In the genomic region with DNA sequence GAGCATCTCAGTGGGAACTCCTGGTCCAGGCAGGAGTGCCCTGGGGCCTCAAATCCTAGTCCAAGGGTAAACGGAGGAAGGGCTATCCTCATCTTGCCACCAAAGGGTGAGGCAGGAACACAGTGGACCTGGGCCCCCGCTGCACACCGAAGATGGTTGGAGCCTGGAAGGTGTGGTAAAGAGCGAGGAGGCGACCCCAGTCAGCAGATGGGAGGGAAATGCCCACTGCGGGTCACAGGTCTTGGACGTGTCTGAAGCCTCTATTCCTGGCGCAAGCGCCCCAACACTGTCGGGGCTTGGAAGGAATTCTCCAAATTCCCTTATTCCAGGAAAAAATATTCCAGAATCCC, we compare ENCODE assay signal across 10 cellular contexts. TPM values are rescaled to one million over a fixed set of nuclear protein-coding genes. Genes with fewer than 3 reads are reported as not detected.
DNase-seq lines count a peak whose midpoint lies in the region; ATAC-seq, FAIRE-seq and TF ChIP-seq lines count a peak whose summit lies in the region.
"Had no signal": no experiment of that assay in that cellular context is flagged by ENCODE, and none has a peak within 500 bp of the region (broad histone marks: within the 10 kb centered on the region; RNA-seq: fewer than 3 reads in every experiment).

No MANE protein-coding gene starts in this region.

- TF ChIP-seq CTCF in RWPE2 (IDR thresholded peaks at IDR 0.05; ENCODE audit: poor library complexity, severe bottlenecking) = no peak
- TF ChIP-seq CTCF in esophagus squamous epithelium (IDR thresholded peaks at IDR 0.05) = no peak
- no peak for TF ChIP-seq CTCF in D721Med (IDR thresholded peaks at IDR 0.05; ENCODE audit: insufficient read depth, missing control alignments)

- peak overlapping the region in 3 of 4 donors; percentile 51 to 78 (median 75) for H3K4me3 Mint-ChIP-seq in CD4-positive, CD25-positive, alpha-beta regulatory T cell

- H3K9me3 ChIP-seq in CD4-positive, CD25-positive, alpha-beta regulatory T cell (ENCODE audit: control insufficient read depth in 2 of 2, low read length in 2 of 2) = no peaks in the 10 kb centered on the region
- no peaks in the 10 kb centered on the region for H3K9me3 ChIP-seq in RWPE2 (ENCODE audit: severe bottlenecking)
- H3K9me3 ChIP-seq in esophagus squamous epithelium = no peaks in the 10 kb centered on the region
- no peaks in the 10 kb centered on the region for H3K9me3 ChIP-seq in neuronal stem cell (replicated peaks in 1 of 2; ENCODE audit: control insufficient read depth in 2 of 2, insufficient read depth in 1 of 2, low read depth in 1 of 2, low read length in 2 of 2)

- H3K27me3 ChIP-seq in CD4-positive, CD25-positive, alpha-beta regulatory T cell (ENCODE audit: control insufficient read depth, insufficient read depth, low read length) = peaks cover 17% of the 10 kb centered on the region
- H3K27me3 ChIP-seq in RWPE2 (ENCODE audit: insufficient read depth, poor library complexity, severe bottlenecking) (no peaks in the 10 kb centered on the region), esophagus squamous epithelium (no peaks in the 10 kb centered on the region), neuronal stem cell (ENCODE audit: control insufficient read depth in 3 of 3, insufficient read depth in 3 of 3, low read depth in 1 of 3, low read length in 3 of 3) (peaks cover 0 to 14% (median 13%) of the 10 kb centered on the region in 3 experiments)

- no peak overlapping the region for H4K8ac ChIP-seq in neuronal stem cell (ENCODE audit: low read depth, low read length)

- H2AFZ ChIP-seq in neuronal stem cell (ENCODE audit: low read length) = peak overlapping the region; percentile 90

- peak overlapping the region; percentile 65 for H3K23ac ChIP-seq in neuronal stem cell (ENCODE audit: low read depth, low read length, poor library complexity)

- no peak overlapping the region for H2BK12ac ChIP-seq in neuronal stem cell (ENCODE audit: low read length)

- no peak overlapping the region for H2BK120ac ChIP-seq in neuronal stem cell (ENCODE audit: low read depth, low read length)

- H2AK5ac ChIP-seq in neuronal stem cell (ENCODE audit: low read depth, low read length) = peak overlapping the region; percentile 21

- H3K36me3 ChIP-seq in CD4-positive, CD25-positive, alpha-beta regulatory T cell (ENCODE audit: control insufficient read depth, insufficient read depth, low read length) = no peaks in the 10 kb centered on the region
- H3K36me3 ChIP-seq in RWPE2 (ENCODE audit: low read depth) (peaks cover 12% of the 10 kb centered on the region), esophagus squamous epithelium (no peaks in the 10 kb centered on the region), neuronal stem cell (replicated peaks in 1 of 2; ENCODE audit: control insufficient read depth in 2 of 2, insufficient read depth in 2 of 2, low read length in 2 of 2) (no peaks in the 10 kb centered on the region)

- H3K27me3 Mint-ChIP-seq in CD4-positive, CD25-positive, alpha-beta regulatory T cell = peaks cover 52% of the 10 kb centered on the region

- peak overlapping the region; percentile 92 for H3K4me2 ChIP-seq in neuronal stem cell (ENCODE audit: insufficient read depth, low read length, poor library complexity, severe bottlenecking)

- no peak overlapping the region for H3K9ac ChIP-seq in neuronal stem cell (ENCODE audit: low read depth, low read length, poor library complexity)

- H4K91ac ChIP-seq in neuronal stem cell (ENCODE audit: low read depth, low read length, poor library complexity) = no peak overlapping the region

- no peak overlapping the region for H2BK15ac ChIP-seq in neuronal stem cell (ENCODE audit: low read length)

- ATAC-seq in CD4-positive, CD25-positive, alpha-beta regulatory T cell (ENCODE audit: low read depth in 2 of 2) = no peak
- no peak; the same call in 2 of the 3 replicates for ATAC-seq in RWPE2 (ENCODE audit: low read depth)

- intact Hi-C loops in esophagus squamous epithelium (cut with DNase I) = no loop called here

- no peak overlapping the region for H3K27ac Mint-ChIP-seq in CD4-positive, CD25-positive, alpha-beta regulatory T cell

- H3K4me1 Mint-ChIP-seq in CD4-positive, CD25-positive, alpha-beta regulatory T cell = peaks cover 0 to 5% (median 2%) of the 10 kb centered on the region in 4 donors

- no peak overlapping the region for H3K14ac ChIP-seq in neuronal stem cell (ENCODE audit: low read length)

- H3K4ac ChIP-seq in neuronal stem cell (ENCODE audit: low read length) = no peak overlapping the region

- no peaks in the 10 kb centered on the region for H3K79me1 ChIP-seq in neuronal stem cell (ENCODE audit: low read depth, low read length)

- no peak overlapping the region for H3K4me3 ChIP-seq in CD4-positive, CD25-positive, alpha-beta regulatory T cell (ENCODE audit: low read depth, low read length)
- H3K4me3 ChIP-seq in RWPE2 (ENCODE audit: severe bottlenecking) = peak overlapping the region; percentile 69
- H3K4me3 ChIP-seq in esophagus squamous epithelium = peak overlapping the region; percentile 74 to 98 (median 84)
- H3K4me3 ChIP-seq in neuronal stem cell (ENCODE audit: low read length in 2 of 2) = peak overlapping the region; percentile 49 to 82

- H3K18ac ChIP-seq in neuronal stem cell (ENCODE audit: low read length) = peak overlapping the region; percentile 61

- H2BK5ac ChIP-seq in neuronal stem cell (ENCODE audit: low read length) = no peak overlapping the region

- H3K27ac ChIP-seq in CD4-positive, CD25-positive, alpha-beta regulatory T cell (ENCODE audit: insufficient read depth, low read length, poor library complexity, severe bottlenecking) = no peak overlapping the region
- peak overlapping the region; percentile 94 for H3K27ac ChIP-seq in RWPE2 (ENCODE audit: poor library complexity, severe bottlenecking)
- peak overlapping the region; percentile 89 to 100 (median 90) for H3K27ac ChIP-seq in esophagus squamous epithelium
- no peak overlapping the region for H3K27ac ChIP-seq in neuronal stem cell (replicated peaks; ENCODE audit: low read length)
- H3K27ac ChIP-seq in substantia nigra (ENCODE audit: low read depth, low read length, poor library complexity, severe bottlenecking) = no peak overlapping the region

- no peaks in the 10 kb centered on the region for H3K9me3 Mint-ChIP-seq in CD4-positive, CD25-positive, alpha-beta regulatory T cell

- DNase-seq in CD4-positive, CD25-positive, alpha-beta regulatory T cell = no peak
- DNase-seq in RWPE2 (ENCODE audit: low spot score) (no peak), esophagus squamous epithelium (lab: John Stamatoyannopoulos, UW) (no peak), neuronal stem cell (ENCODE audit: low spot score) (no peak), substantia nigra (lab: John Stamatoyannopoulos, UW) (no peak), D721Med (ENCODE audit: insufficient read length, low spot score) (no peak), midbrain (lab: John Stamatoyannopoulos, UW) (no peak)
- no peak for DNase-seq in stimulated activated CD4-positive, alpha-beta T cell treated with anti-CD3 and anti-CD28 coated beads, Interleukin-2, amount 100 ng/mL, for 24 hours
- DNase-seq: NCI-H187 treated with DMSO at 0.1 percent for 48 hours had no signal

- no peak for FAIRE-seq in D721Med (lab: Jason Lieb, UNC)
- FAIRE-seq: colon had no signal

- no peaks in the 10 kb centered on the region for H3K36me3 Mint-ChIP-seq in CD4-positive, CD25-positive, alpha-beta regulatory T cell

- TF ChIP-seq POLR2A in esophagus squamous epithelium (IDR thresholded peaks at IDR 0.05) = no peak

- H3K4me1 ChIP-seq in CD4-positive, CD25-positive, alpha-beta regulatory T cell (ENCODE audit: control insufficient read depth, insufficient read depth, low read length, poor library complexity, severe bottlenecking) = peaks cover 4% of the 10 kb centered on the region
- peaks cover 6% of the 10 kb centered on the region for H3K4me1 ChIP-seq in RWPE2 (ENCODE audit: insufficient read depth, poor library complexity, severe bottlenecking)
- peaks cover 8 to 70% (median 35%) of the 10 kb centered on the region in 3 donors for H3K4me1 ChIP-seq in esophagus squamous epithelium
- H3K4me1 ChIP-seq in neuronal stem cell (ENCODE audit: control insufficient read depth in 2 of 2, insufficient read depth in 1 of 2, low read depth in 1 of 2, low read length in 2 of 2) = peaks cover 28 to 35% of the 10 kb centered on the region in 2 donors

- WGBS in esophagus squamous epithelium, 2 donors = 8 to 35% methylated on average over 9 of the region's 10 CpGs
- WGBS in neuronal stem cell (ENCODE audit: extremely low coverage in 2 of 2, insufficient read length in 2 of 2, insufficient replicate concordance in 1 of 2), 2 donors = no CpG with 5 or more reads among the region's 10 CpGs

RNA-seq across cellular contexts. Expression of a gene that starts 38.5 kb away (rescaled TPM):
- total RNA-seq in CD4-positive, CD25-positive, alpha-beta regulatory T cell = not detected
- polyA plus RNA-seq in CD4-positive, CD25-positive, alpha-beta regulatory T cell = not detected
- total RNA-seq in esophagus squamous epithelium = 10 to 100 TPM in 2 of 4 donors, 1 to 10 TPM in 2; 2.9 to 31.7 (median 9.1) TPM
- polyA plus RNA-seq in neuronal stem cell (2013, experiment 1 of 2) = 0.03 TPM
- polyA plus RNA-seq in neuronal stem cell (2013, experiment 2 of 2) = 0.03 TPM

Comparison
In these comparisons a context has a peak if more than half of its experiments do, and no peak if none do; other contexts are left out.
1. H3K27ac ChIP-seq: peak in RWPE2 (single experiment) and esophagus squamous epithelium (4 of 4); none in CD4-positive, CD25-positive, alpha-beta regulatory T cell (single experiment), neuronal stem cell (single experiment) and substantia nigra (single experiment).